Comparison of ENCODE assay signal across 36 cellular contexts in genomic region chr12:21434704-21435103, GRCh38.
"Had no signal": no experiment of that assay in that cellular context is flagged by ENCODE, and none has a peak within 500 bp of the region (broad histone marks: within the 10 kb centered on the region; RNA-seq: fewer than 3 reads in every experiment).

No MANE protein-coding gene starts in this region.

- H3K9me3 ChIP-seq: breast epithelium, MG63, Peyer's patch had no signal

- H3K27ac ChIP-seq: breast epithelium, Peyer's patch, RWPE1, WERI-Rb-1 had no signal

- ATAC-seq: activated CD8-positive, alpha-beta memory T cell treated with anti-CD3 and anti-CD28 coated beads, Interleukin-2, amount 10 ng/mL, durations not matched to agents 7 days and 5 days; PC-3; Right ventricle myocardium inferior had no signal

- H3K4me3 ChIP-seq: breast epithelium, MG63, Peyer's patch had no signal

- DNase-seq: activated CD4-positive, alpha-beta memory T cell treated with anti-CD3 and anti-CD28 coated beads, Interleukin-2, amount 10 ng/mL, durations not matched to agents 7 days and 5 days; activated CD4-positive, alpha-beta T cell treated with anti-CD3 and anti-CD28 coated beads for 1 hour; activated CD4-positive, alpha-beta T cell treated with anti-CD3 and anti-CD28 coated beads for 48 hours; activated CD4-positive, CD25-positive, alpha-beta regulatory T cell; activated CD8-positive, alpha-beta memory T cell treated with anti-CD3 and anti-CD28 coated beads for 24 hours; activated CD8-positive, alpha-beta memory T cell treated with anti-CD3 and anti-CD28 coated beads, Interleukin-2, amount 10 ng/mL, durations not matched to agents 7 days and 5 days; activated CD8-positive, alpha-beta memory T cell treated with anti-CD3 and anti-CD28 coated beads, Interleukin-2, amount 50 U/mL, for 48 hours; activated effector memory CD4-positive, alpha-beta T cell treated with anti-CD3 and anti-CD28 coated beads, Interleukin-2, amount 50 U/mL, for 16 hours; activated naive CD4-positive, alpha-beta T cell; activated naive CD4-positive, alpha-beta T cell treated with anti-CD3 and anti-CD28 coated beads, Interleukin-2, amount 50 U/mL, for 16 hours; activated naive CD8-positive, alpha-beta T cell treated with anti-CD3 and anti-CD28 coated beads for 36 hours; activated T-cell treated with anti-CD3 and anti-CD28 coated beads, Interleukin-2, amount 50 U/mL, for 48 hours; amniotic stem cell; aorta; caudate nucleus; cerebellar nuclear complex; Karpas-422; MG63; NCI-H1048; NCI-H1105 treated with DMSO at 0.1 percent for 48 hours; NCI-H1436; NCI-H1694; NCI-H2029; NCI-H2171; NCI-H510A; NCI-H526; NCI-H748 treated with DMSO at 0.1 percent for 48 hours; NK-92 treated with Interleukin-12 subunit alpha and Interleukin-12 subunit beta, amount 100 ng/mL, for 24 hours; PC-3; Peyer's patch; SIG-M5; T1000; WERI-Rb-1 had no signal

- H3K27me3 ChIP-seq: MG63, Peyer's patch had no signal

- H3K4me1 ChIP-seq: breast epithelium, Peyer's patch had no signal

- H3K36me3 ChIP-seq: breast epithelium, Peyer's patch, WERI-Rb-1 had no signal
